Comparison of ENCODE assay signal across 14 cellular contexts in genomic region chr1:11938722-11939526, GRCh38. TPM values are rescaled to one million over a fixed set of nuclear protein-coding genes. Genes with fewer than 3 reads are reported as not detected.
DNase-seq lines count a peak whose midpoint lies in the region; ATAC-seq and TF ChIP-seq lines count a peak whose summit lies in the region.
"Had no signal": no experiment of that assay in that cellular context is flagged by ENCODE, and none has a peak within 500 bp of the region (broad histone marks: within the 10 kb centered on the region; RNA-seq: fewer than 3 reads in every experiment).

No MANE protein-coding gene starts in this region.

- 86 to 97% methylated on average over 6 to 15 of the region's 15 CpGs for WGBS in endodermal cell (ENCODE audit: insufficient coverage in 1 of 2, insufficient read length in 1 of 2), 2 experiments

- H3K9ac ChIP-seq in endodermal cell (ENCODE audit: extremely low read depth, low read length, poor library complexity, severe bottlenecking) (no peak overlapping the region), neural progenitor cell (peak overlapping the region; percentile 37)

- peaks cover 2% of the 10 kb centered on the region for H3K4me1 ChIP-seq in endodermal cell (ENCODE audit: control insufficient read depth, insufficient read depth, low read length)
- H3K4me1 ChIP-seq in neural progenitor cell: peaks cover 3% of the 10 kb centered on the region

- peaks cover 16% of the 10 kb centered on the region for H3K36me3 Mint-ChIP-seq in endodermal cell (ENCODE audit: low read depth)
- H3K36me3 Mint-ChIP-seq in neural progenitor cell: no peaks in the 10 kb centered on the region
- peaks cover 0 to 2% of the 10 kb centered on the region in 2 donors for H3K36me3 Mint-ChIP-seq in activated T-cell treated with anti-CD3 and anti-CD28 coated beads, Interleukin-2, amount 50 U/mL, for 72 hours (ENCODE audit: insufficient read depth in 2 of 2)

- H2AFZ ChIP-seq in neural progenitor cell (replicated peaks): no peak overlapping the region

- H3K27ac ChIP-seq in endodermal cell (ENCODE audit: low read depth, low read length) (no peak overlapping the region), neural progenitor cell (peak overlapping the region; percentile 29)
- H3K27ac ChIP-seq: body of pancreas, VCaP had no signal

- H3K27me3 Mint-ChIP-seq in endodermal cell (ENCODE audit: insufficient read depth): no peaks in the 10 kb centered on the region
- H3K27me3 Mint-ChIP-seq in neural progenitor cell (ENCODE audit: insufficient read depth, low read depth): peaks cover 2% of the 10 kb centered on the region
- no peaks in the 10 kb centered on the region for H3K27me3 Mint-ChIP-seq in activated T-cell treated with anti-CD3 and anti-CD28 coated beads, Interleukin-2, amount 50 U/mL, for 72 hours (ENCODE audit: low read depth)

- no peaks in the 10 kb centered on the region for H3K27me3 ChIP-seq in endodermal cell (ENCODE audit: control insufficient read depth, insufficient read depth, low read length, poor library complexity, severe bottlenecking)
- no peaks in the 10 kb centered on the region for H3K27me3 ChIP-seq in neural progenitor cell
- H3K27me3 ChIP-seq: body of pancreas had no signal

- H3F3A ChIP-seq in neural progenitor cell (ENCODE audit: low read depth): peaks cover 20% of the 10 kb centered on the region

- H3K4me3 Mint-ChIP-seq in endodermal cell (no peak overlapping the region), neural progenitor cell (no peak overlapping the region)
- no peak overlapping the region for H3K4me3 Mint-ChIP-seq in activated T-cell treated with anti-CD3 and anti-CD28 coated beads, Interleukin-2, amount 50 U/mL, for 72 hours

- H3K4me3 ChIP-seq in endodermal cell (ENCODE audit: low read length) (no peak overlapping the region), neural progenitor cell (no peak overlapping the region)
- H3K4me3 ChIP-seq: body of pancreas, skin epidermis had no signal

- TF ChIP-seq CTCF in endodermal cell (conservative IDR thresholded peaks at IDR 0.05) (no peak), neural progenitor cell (IDR thresholded peaks at IDR 0.05) (no peak)

- H3K4me2 ChIP-seq in neural progenitor cell: no peak overlapping the region

- DNase-seq in AG08396 (ENCODE audit: low spot score): peak; percentile 17
- peak; percentile 7 for DNase-seq in NCI-H69 (lab: John Stamatoyannopoulos, UW)
- DNase-seq in endodermal cell: no peak
- no peak for DNase-seq in neural progenitor cell (ENCODE audit: low spot score)
- DNase-seq in DMS79 treated with DMSO at 0.1 percent for 48 hours (lab: John Stamatoyannopoulos, UW): no peak
- DNase-seq in activated T-cell treated with anti-CD3 and anti-CD28 coated beads, Interleukin-2, amount 50 U/mL, for 72 hours: no peak
- no peak for DNase-seq in T-helper 1 cell
- DNase-seq: activated T-cell treated with anti-CD3 and anti-CD28 coated beads, Interleukin-2, amount 50 U/mL, for 1 hour; DMS79; NCI-H2171 had no signal

- H3K36me3 ChIP-seq in endodermal cell (ENCODE audit: control insufficient read depth, insufficient read depth, low read length) (peaks cover 11% of the 10 kb centered on the region), neural progenitor cell (no peaks in the 10 kb centered on the region)

- ATAC-seq in GM21390 (IDR thresholded peaks at IDR 0.05; ENCODE audit: unreplicated experiment): no peak
- no peak for ATAC-seq in activated T-cell treated with anti-CD3 and anti-CD28 coated beads, Interleukin-2, amount 50 U/mL, for 72 hours (replicated peaks in 1 of 2)
- ATAC-seq: body of pancreas had no signal

- H3K4me1 Mint-ChIP-seq in endodermal cell (peaks cover 11% of the 10 kb centered on the region), neural progenitor cell (peaks cover 28% of the 10 kb centered on the region)
- H3K4me1 Mint-ChIP-seq in activated T-cell treated with anti-CD3 and anti-CD28 coated beads, Interleukin-2, amount 50 U/mL, for 72 hours (ENCODE audit: low read depth): peaks cover 3% of the 10 kb centered on the region

- no peaks in the 10 kb centered on the region for H4K20me1 ChIP-seq in neural progenitor cell (ENCODE audit: low read depth)

- H3K9me3 ChIP-seq in endodermal cell (ENCODE audit: control insufficient read depth, low read length): no peaks in the 10 kb centered on the region
- no peaks in the 10 kb centered on the region for H3K9me3 ChIP-seq in neural progenitor cell (ENCODE audit: low read depth)
- H3K9me3 ChIP-seq: body of pancreas had no signal

- H3K9me3 Mint-ChIP-seq in endodermal cell (no peaks in the 10 kb centered on the region), neural progenitor cell (no peaks in the 10 kb centered on the region)
- no peaks in the 10 kb centered on the region for H3K9me3 Mint-ChIP-seq in activated T-cell treated with anti-CD3 and anti-CD28 coated beads, Interleukin-2, amount 50 U/mL, for 72 hours

- H3K27ac Mint-ChIP-seq in endodermal cell (peak overlapping the region; percentile 7), neural progenitor cell (peak overlapping the region; percentile 79)
- H3K27ac Mint-ChIP-seq in activated T-cell treated with anti-CD3 and anti-CD28 coated beads, Interleukin-2, amount 50 U/mL, for 72 hours: no peak overlapping the region

- H3K79me2 ChIP-seq in neural progenitor cell (ENCODE audit: low read depth): no peaks in the 10 kb centered on the region

RNA-seq across cellular contexts. Expression of gene PLOD1, which starts 4.4 kb away (rescaled TPM):
- total RNA-seq in endodermal cell: 10 to 100 TPM; 71.5 to 81.8 TPM
- polyA plus RNA-seq in endodermal cell (2013, experiment 1 of 2): 66.4 TPM
- 62.0 TPM for polyA plus RNA-seq in endodermal cell (2013, experiment 2 of 2)
- total RNA-seq in neural progenitor cell (ENCODE audit: low replicate concordance): 27.2 and 73.5 TPM in 2 replicates
- 10 to 100 TPM; 13.5 to 13.6 TPM for total RNA-seq in activated T-cell treated with anti-CD3 and anti-CD28 coated beads, Interleukin-2, amount 50 U/mL, for 72 hours

RNA-seq across cellular contexts. Expression of gene KIAA2013, which starts 12.7 kb away (rescaled TPM):
- total RNA-seq in endodermal cell (10 to 100 TPM; 36.2 to 36.7 TPM), neural progenitor cell (ENCODE audit: low replicate concordance) (17.3 and 51.9 TPM in 2 replicates)
- 34.1 TPM for polyA plus RNA-seq in endodermal cell (2013, experiment 1 of 2)
- polyA plus RNA-seq in endodermal cell (2013, experiment 2 of 2): 32.3 TPM
- 10 to 100 TPM; 25.3 to 26.9 TPM for total RNA-seq in activated T-cell treated with anti-CD3 and anti-CD28 coated beads, Interleukin-2, amount 50 U/mL, for 72 hours

RNA-seq across cellular contexts. Expression of gene MFN2, which starts 41.3 kb away (rescaled TPM):
- total RNA-seq in endodermal cell (10 to 100 TPM; 41.7 to 56.3 TPM), neural progenitor cell (ENCODE audit: low replicate concordance) (29.6 and 41.9 TPM in 2 replicates)
- polyA plus RNA-seq in endodermal cell (2013, experiment 1 of 2): 47.0 TPM
- 43.4 TPM for polyA plus RNA-seq in endodermal cell (2013, experiment 2 of 2)
- 10 to 100 TPM; 54.8 to 66.1 TPM for total RNA-seq in activated T-cell treated with anti-CD3 and anti-CD28 coated beads, Interleukin-2, amount 50 U/mL, for 72 hours

Comparison
In these comparisons a context has a peak if more than half of its experiments do, and no peak if none do; other contexts are left out.
1. DNase-seq: peak in AG08396 (single experiment) and NCI-H69 (single experiment); none in endodermal cell (single experiment), neural progenitor cell (single experiment), DMS79 treated with DMSO at 0.1 percent for 48 hours (single experiment), activated T-cell treated with anti-CD3 and anti-CD28 coated beads, Interleukin-2, amount 50 U/mL, for 72 hours (0 of 2) and T-helper 1 cell (0 of 5).